In the genomic region with DNA sequence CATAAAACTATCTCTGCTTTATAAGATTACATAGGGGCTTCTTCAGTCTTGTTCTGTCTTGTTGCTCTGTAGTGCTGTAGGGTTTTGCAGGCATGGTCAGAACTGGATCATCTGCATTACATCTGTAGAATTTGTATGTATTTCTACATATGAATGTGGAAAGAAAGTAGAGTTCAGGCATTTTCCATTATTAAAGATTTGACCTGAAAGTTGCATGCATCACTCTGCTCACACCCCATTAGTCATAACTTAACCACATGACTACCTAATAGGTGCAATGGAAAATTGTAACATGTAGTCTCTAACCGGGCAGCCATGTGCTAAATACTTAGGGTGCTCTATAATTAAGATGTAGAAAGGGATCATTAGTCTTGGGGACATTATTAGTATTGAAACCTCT, we compare ENCODE assay signal across 19 cellular contexts. TPM values are rescaled to one million over a fixed set of nuclear protein-coding genes. Genes with fewer than 3 reads are reported as not detected.
DNase-seq lines count a peak whose midpoint lies in the region; ATAC-seq and TF ChIP-seq lines count a peak whose summit lies in the region.
"Had no signal": no experiment of that assay in that cellular context is flagged by ENCODE, and none has a peak within 500 bp of the region (broad histone marks: within the 10 kb centered on the region; RNA-seq: fewer than 3 reads in every experiment).

No MANE protein-coding gene starts in this region.

- H3K9me3 Mint-ChIP-seq in MCF 10A (ENCODE audit: unreplicated experiment): no peaks in the 10 kb centered on the region
- H3K9me3 Mint-ChIP-seq in stimulated activated effector memory CD8-positive, alpha-beta T cell treated with anti-CD3 and anti-CD28 coated beads, Interleukin-12 subunit alpha, Interleukin-12 subunit beta, amount 100 ng/mL, for 72 hours: no peaks in the 10 kb centered on the region
- H3K9me3 Mint-ChIP-seq: CD8-positive, alpha-beta T cell had no signal

- dilution Hi-C loops in mammary epithelial cell (cut with HindIII; ENCODE audit: low sequenced_read_pairs): no loop called here

- in situ Hi-C loops in mammary epithelial cell (cut with MboI; ENCODE audit: low sequenced_read_pairs in 2 of 2): no loop called here

- H3K4me1 ChIP-seq in mammary epithelial cell (ENCODE audit: insufficient read depth, low read length): peaks cover 37% of the 10 kb centered on the region

- POLR2A ChIA-PET in MCF 10A (lab: Yijun Ruan, JAX): no interaction called here

- ATAC-seq in stimulated activated effector memory CD8-positive, alpha-beta T cell treated with anti-CD3 and anti-CD28 coated beads, Interleukin-12 subunit alpha, Interleukin-12 subunit beta, amount 100 ng/mL, for 72 hours: peak; percentile 43
- ATAC-seq: CD8-positive, alpha-beta T cell had no signal

- no peak for TF ChIP-seq CTCF in mammary epithelial cell (conservative IDR thresholded peaks at IDR 0.05 in 1 of 2, IDR thresholded peaks at IDR 0.05 in 1 of 2; ENCODE audit: extremely low read depth in 1 of 2, insufficient read depth in 1 of 2, low read depth in 1 of 2, low read length in 2 of 2)
- TF ChIP-seq CTCF in MCF 10A (IDR thresholded peaks at IDR 0.05; ENCODE audit: unreplicated experiment): no peak
- TF ChIP-seq CTCF in epithelial cell of esophagus (IDR thresholded peaks at IDR 0.05; ENCODE audit: insufficient read depth, low read depth, low read length, missing control alignments): no peak

- H3K27me3 Mint-ChIP-seq in MCF 10A (ENCODE audit: insufficient read depth, unreplicated experiment): no peaks in the 10 kb centered on the region

- H3K27ac Mint-ChIP-seq in MCF 10A (ENCODE audit: low read depth, unreplicated experiment): no peak overlapping the region
- no peak overlapping the region for H3K27ac Mint-ChIP-seq in stimulated activated effector memory CD8-positive, alpha-beta T cell treated with anti-CD3 and anti-CD28 coated beads, Interleukin-12 subunit alpha, Interleukin-12 subunit beta, amount 100 ng/mL, for 72 hours
- H3K27ac Mint-ChIP-seq: CD8-positive, alpha-beta T cell had no signal

- peak overlapping the region; percentile 36 for H3K27ac ChIP-seq in mammary epithelial cell (ENCODE audit: insufficient read depth, low read depth, low read length)

- no peaks in the 10 kb centered on the region for H3K79me2 ChIP-seq in mammary epithelial cell (ENCODE audit: insufficient read depth, low read length)

- H4K20me1 ChIP-seq in mammary epithelial cell (ENCODE audit: insufficient read depth, low read length): no peaks in the 10 kb centered on the region

- H3K27me3 ChIP-seq in mammary epithelial cell (ENCODE audit: insufficient read depth, low read length): no peaks in the 10 kb centered on the region

- H3K9ac ChIP-seq in mammary epithelial cell (ENCODE audit: insufficient read depth, low read length): no peak overlapping the region
- H3K9ac ChIP-seq: SK-N-SH had no signal

- intact Hi-C loops in mammary epithelial cell (cut with micrococcal nuclease) (no loop called here), MCF 10A (cut with micrococcal nuclease) (no loop called here)

- 64% methylated on average over 1 of the region's 1 CpG for WGBS in mammary epithelial cell (ENCODE audit: low coverage, missing lambda C conversion rate)

- no peaks in the 10 kb centered on the region for H3K36me3 Mint-ChIP-seq in MCF 10A (ENCODE audit: insufficient read depth, unreplicated experiment)
- H3K36me3 Mint-ChIP-seq in stimulated activated effector memory CD8-positive, alpha-beta T cell treated with anti-CD3 and anti-CD28 coated beads, Interleukin-12 subunit alpha, Interleukin-12 subunit beta, amount 100 ng/mL, for 72 hours: no peaks in the 10 kb centered on the region

- H2AFZ ChIP-seq in mammary epithelial cell (ENCODE audit: low read depth, low read length): peak overlapping the region; percentile 41

- DNase-seq in mammary epithelial cell (peak; percentile 56), MCF 10A (ENCODE audit: unreplicated experiment) (no peak), RPMI7951 (ENCODE audit: low read depth) (peak; percentile 2), epithelial cell of esophagus (ENCODE audit: low read depth) (peak; percentile 64), MV-4-11 (lab: John Stamatoyannopoulos, UW) (no peak), DMS53 treated with DMSO at 0.1 percent for 48 hours (lab: John Stamatoyannopoulos, UW; ENCODE audit: unreplicated experiment) (no peak), retina (no peak)
- DNase-seq in stimulated activated effector memory CD8-positive, alpha-beta T cell treated with anti-CD3 and anti-CD28 coated beads, Interleukin-12 subunit alpha, Interleukin-12 subunit beta, amount 100 ng/mL, for 72 hours (ENCODE audit: low spot score in 2 of 2): no peak
- DNase-seq: AML-193; C1 segment of cervical spinal cord; CD8-positive, alpha-beta T cell; Kasumi-1; MM.1S; NCI-H1092 treated with DMSO at 0.1 percent for 48 hours; NCI-H1436 treated with DMSO at 0.1 percent for 48 hours; NCI-H1930; NCI-H69; SIG-M5; SK-N-SH had no signal

- H3K9me3 ChIP-seq in mammary epithelial cell (replicated peaks; ENCODE audit: insufficient read depth, low read length): no peaks in the 10 kb centered on the region
- H3K9me3 ChIP-seq: SK-N-SH had no signal

- no peak overlapping the region for H3K4me3 ChIP-seq in mammary epithelial cell (replicated peaks in 1 of 3; ENCODE audit: insufficient read depth in 1 of 3, low read depth in 2 of 3, low read length in 3 of 3)
- no peak overlapping the region for H3K4me3 ChIP-seq in epithelial cell of esophagus (ENCODE audit: low read length)

- CTCF ChIA-PET in mammary epithelial cell (lab: Charles Lee; ENCODE audit: low non-redundant PET): no interaction called here
- CTCF ChIA-PET in MCF 10A (lab: Yijun Ruan, JAX): no interaction called here

- peak overlapping the region; percentile 29 for H3K4me2 ChIP-seq in mammary epithelial cell (ENCODE audit: insufficient read depth, low read depth, low read length)
- H3K4me2 ChIP-seq: SK-N-SH had no signal

- BruUV-seq in mammary epithelial cell (replicated peaks; lab: Mats Ljungman, UMichigan) (no TSS peak), MCF 10A (replicated peaks; lab: Mats Ljungman, UMichigan) (no TSS peak)

- no peaks in the 10 kb centered on the region for H3K36me3 ChIP-seq in mammary epithelial cell (ENCODE audit: insufficient read depth, low read length)

- H3K4me1 Mint-ChIP-seq in MCF 10A (ENCODE audit: insufficient read depth, unreplicated experiment): peaks cover 8% of the 10 kb centered on the region
- no peaks in the 10 kb centered on the region for H3K4me1 Mint-ChIP-seq in stimulated activated effector memory CD8-positive, alpha-beta T cell treated with anti-CD3 and anti-CD28 coated beads, Interleukin-12 subunit alpha, Interleukin-12 subunit beta, amount 100 ng/mL, for 72 hours

- H3K4me3 Mint-ChIP-seq in MCF 10A (ENCODE audit: unreplicated experiment): no peak overlapping the region
- H3K4me3 Mint-ChIP-seq in stimulated activated effector memory CD8-positive, alpha-beta T cell treated with anti-CD3 and anti-CD28 coated beads, Interleukin-12 subunit alpha, Interleukin-12 subunit beta, amount 100 ng/mL, for 72 hours: no peak overlapping the region
- H3K4me3 Mint-ChIP-seq: CD8-positive, alpha-beta T cell had no signal

RNA-seq across cellular contexts. Expression of a gene that starts 45.7 kb away (rescaled TPM):
- 10 to 100 TPM; 12.7 to 49.3 TPM for total RNA-seq in mammary epithelial cell
- polyA plus RNA-seq in mammary epithelial cell: 12.8 TPM
- 55.0 TPM for polyA minus RNA-seq in mammary epithelial cell
- total RNA-seq in MCF 10A (2022): 17.3 and 18.3 TPM in 2 replicates
- total RNA-seq in RPMI7951 (2014; rRNA removed; shearing (Covaris generic)): 32.8 and 38.8 TPM in 2 replicates

Comparison
In these comparisons a context has a peak if more than half of its experiments do, and no peak if none do; other contexts are left out.
1. DNase-seq: peak in mammary epithelial cell (single experiment), RPMI7951 (single experiment) and epithelial cell of esophagus (single experiment); none in MCF 10A (single experiment), stimulated activated effector memory CD8-positive, alpha-beta T cell treated with anti-CD3 and anti-CD28 coated beads, Interleukin-12 subunit alpha, Interleukin-12 subunit beta, amount 100 ng/mL, for 72 hours (0 of 2), MV-4-11 (single experiment), DMS53 treated with DMSO at 0.1 percent for 48 hours (single experiment) and retina (single experiment).